In the genomic region with DNA sequence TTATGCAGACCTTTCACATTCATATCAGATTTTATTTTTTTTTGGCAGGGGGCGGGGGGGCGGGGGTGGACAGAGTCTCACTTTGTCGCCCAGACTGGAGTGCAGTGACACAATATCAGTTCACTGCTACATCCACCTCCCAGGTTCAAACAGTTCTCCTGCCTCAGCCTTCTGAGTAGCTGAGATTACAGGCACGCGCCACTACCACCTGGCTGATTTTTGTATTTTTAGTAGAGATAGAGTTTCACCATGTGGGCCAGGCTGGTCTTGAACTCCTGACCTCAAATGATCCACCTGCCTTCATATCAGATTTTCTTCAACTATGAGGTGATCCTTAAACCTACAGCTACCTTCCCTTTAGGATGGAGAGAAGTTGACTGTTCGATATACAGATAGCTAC, we compare ENCODE assay signal across 14 cellular contexts. TPM values are rescaled to one million over a fixed set of nuclear protein-coding genes. Genes with fewer than 3 reads are reported as not detected.
DNase-seq lines count a peak whose midpoint lies in the region; ATAC-seq and TF ChIP-seq lines count a peak whose summit lies in the region.
"Had no signal": no experiment of that assay in that cellular context is flagged by ENCODE, and none has a peak within 500 bp of the region (broad histone marks: within the 10 kb centered on the region; RNA-seq: fewer than 3 reads in every experiment).

No MANE protein-coding gene starts in this region.

- H3K9me2 ChIP-seq in PC-9 (ENCODE audit: insufficient read depth): no peaks in the 10 kb centered on the region

- 0 out of 2 replicates have a peak, but pooled peaks cover 10% of the 10 kb centered on the region for H4K20me1 ChIP-seq in PC-9 (ENCODE audit: insufficient read depth)

- no peak for DNase-seq in T-helper 2 cell treated with Interferon-gamma antibody and Interleukin-4, amounts not matched to agents 5 μg/mL and 100 μg/mL, for 36 hours (ENCODE audit: low spot score)
- DNase-seq in T-helper 2 cell: no peak
- DNase-seq in T-cell: no peak
- no peak for DNase-seq in activated naive CD8-positive, alpha-beta T cell treated with anti-CD3 and anti-CD28 coated beads, Interleukin-2, amount 50 U/mL, for 24 hours
- DNase-seq in psoas muscle: no peak
- DNase-seq in HUDEP-2 (lab: John Stamatoyannopoulos, UW; ENCODE audit: unreplicated experiment in 76 of 76): no peak
- DNase-seq in retina: no peak
- DNase-seq in PC-9: no peak
- DNase-seq: Kasumi-1, NCI-H1105 treated with DMSO at 0.1 percent for 48 hours, NCI-H187 treated with DMSO at 0.1 percent for 48 hours, NCI-H510A, SHP77 treated with DMSO at 0.1 percent for 48 hours had no signal

- H3K9me3 Mint-ChIP-seq in T-helper 2 cell treated with Interferon-gamma antibody and Interleukin-4, amounts not matched to agents 5 μg/mL and 100 μg/mL, for 36 hours: peaks cover 8% of the 10 kb centered on the region
- peaks cover 0 to 2% (median 0%) of the 10 kb centered on the region in 3 donors for H3K9me3 Mint-ChIP-seq in T-cell
- peaks cover 6% of the 10 kb centered on the region for H3K9me3 Mint-ChIP-seq in activated naive CD8-positive, alpha-beta T cell treated with anti-CD3 and anti-CD28 coated beads, Interleukin-2, amount 50 U/mL, for 24 hours

- intact Hi-C loops in psoas muscle (cut with DNase I) (no loop called here), PC-9 (cut with micrococcal nuclease; ENCODE audit: unreplicated experiment) (loop anchor here (10.0 kb wide), 1 partner anchor 67 kb away; no protein-coding TSS in a partner anchor)

- CTCF ChIA-PET in T-cell (lab: Charles Lee): no interaction called here
- CTCF ChIA-PET in PC-9 (lab: Charles Lee): no interaction called here

- TF ChIP-seq CTCF in psoas muscle (IDR thresholded peaks at IDR 0.05) (no peak), PC-9 (conservative IDR thresholded peaks at IDR 0.05) (no peak)

- H3F3A ChIP-seq in PC-9 (ENCODE audit: insufficient read depth, low read depth): no peaks in the 10 kb centered on the region

- H3K27me3 Mint-ChIP-seq in T-helper 2 cell treated with Interferon-gamma antibody and Interleukin-4, amounts not matched to agents 5 μg/mL and 100 μg/mL, for 36 hours (ENCODE audit: low read depth): no peaks in the 10 kb centered on the region
- H3K27me3 Mint-ChIP-seq in T-cell: no peaks in the 10 kb centered on the region
- no peaks in the 10 kb centered on the region for H3K27me3 Mint-ChIP-seq in activated naive CD8-positive, alpha-beta T cell treated with anti-CD3 and anti-CD28 coated beads, Interleukin-2, amount 50 U/mL, for 24 hours

- H3K79me2 ChIP-seq in PC-9 (ENCODE audit: low read depth): peaks cover 64% of the 10 kb centered on the region

- no peak for ATAC-seq in T-cell (replicated peaks in 1 of 4)
- no peak for ATAC-seq in activated naive CD8-positive, alpha-beta T cell treated with anti-CD3 and anti-CD28 coated beads, Interleukin-2, amount 50 U/mL, for 24 hours
- peak in 3 of 4 donors; percentile 32 to 59 (median 48) for ATAC-seq in psoas muscle

- peak overlapping the region; percentile 52 for H3K27ac Mint-ChIP-seq in T-helper 2 cell treated with Interferon-gamma antibody and Interleukin-4, amounts not matched to agents 5 μg/mL and 100 μg/mL, for 36 hours
- H3K27ac Mint-ChIP-seq in T-cell: peak overlapping the region; percentile 23 to 70
- H3K27ac Mint-ChIP-seq in activated naive CD8-positive, alpha-beta T cell treated with anti-CD3 and anti-CD28 coated beads, Interleukin-2, amount 50 U/mL, for 24 hours: peak overlapping the region; percentile 20

- no TSS peak for BruUV-seq in PC-9 (replicated peaks; lab: Mats Ljungman, UMichigan)

- H3K9me3 ChIP-seq in psoas muscle (no peaks in the 10 kb centered on the region), PC-9 (ENCODE audit: insufficient read depth, low read depth) (no peaks in the 10 kb centered on the region; the same call in 1 of the 2 replicates)

- H3K4me2 ChIP-seq in PC-9: no peak overlapping the region
- H3K4me2 ChIP-seq: BLaER1 treated with 17β-estradiol and CSF1 and Interleukin-3, amounts not matched to agents 10 nM and 100 nM had no signal

- H3K4me3 Mint-ChIP-seq in T-helper 2 cell treated with Interferon-gamma antibody and Interleukin-4, amounts not matched to agents 5 μg/mL and 100 μg/mL, for 36 hours: peak overlapping the region; percentile 53
- H3K4me3 Mint-ChIP-seq in T-cell: peak overlapping the region in 1 of 3 donors; percentile 11
- H3K4me3 Mint-ChIP-seq in activated naive CD8-positive, alpha-beta T cell treated with anti-CD3 and anti-CD28 coated beads, Interleukin-2, amount 50 U/mL, for 24 hours: no peak overlapping the region

- peaks cover 87% of the 10 kb centered on the region for H3K36me3 Mint-ChIP-seq in T-helper 2 cell treated with Interferon-gamma antibody and Interleukin-4, amounts not matched to agents 5 μg/mL and 100 μg/mL, for 36 hours (ENCODE audit: low read depth)
- peaks cover 63% of the 10 kb centered on the region for H3K36me3 Mint-ChIP-seq in T-cell
- peaks cover 83% of the 10 kb centered on the region for H3K36me3 Mint-ChIP-seq in activated naive CD8-positive, alpha-beta T cell treated with anti-CD3 and anti-CD28 coated beads, Interleukin-2, amount 50 U/mL, for 24 hours (ENCODE audit: low read depth)

- peaks cover 61% of the 10 kb centered on the region for H3K4me1 Mint-ChIP-seq in T-helper 2 cell treated with Interferon-gamma antibody and Interleukin-4, amounts not matched to agents 5 μg/mL and 100 μg/mL, for 36 hours (ENCODE audit: low read depth)
- peaks cover 66 to 78% (median 70%) of the 10 kb centered on the region in 3 donors for H3K4me1 Mint-ChIP-seq in T-cell
- H3K4me1 Mint-ChIP-seq in activated naive CD8-positive, alpha-beta T cell treated with anti-CD3 and anti-CD28 coated beads, Interleukin-2, amount 50 U/mL, for 24 hours: peaks cover 67% of the 10 kb centered on the region

- 57 to 81% (median 61%) methylated on average over 6 of the region's 6 CpGs for WGBS in psoas muscle, 3 donors

- H2AFZ ChIP-seq in PC-9: no peak overlapping the region

- POLR2A ChIA-PET in T-cell (lab: Charles Lee): interaction anchor here (0.6 to 1.2 kb wide), 2 partner anchors 10 to 32 kb away, joined by 5 to 6 read pairs; no protein-coding TSS in a partner anchor
- POLR2A ChIA-PET in PC-9 (lab: Charles Lee; ENCODE audit: unreplicated experiment): no interaction called here

- H3K27ac ChIP-seq in psoas muscle: no peak overlapping the region
- H3K27ac ChIP-seq in PC-9: no peak overlapping the region
- H3K27ac ChIP-seq: BLaER1 treated with 17β-estradiol and CSF1 and Interleukin-3, amounts not matched to agents 10 nM and 100 nM had no signal

- H3K36me3 ChIP-seq in psoas muscle (ENCODE audit: insufficient read depth in 1 of 2, low read depth in 1 of 2) (peaks cover 0 to 5% of the 10 kb centered on the region in 2 donors), PC-9 (ENCODE audit: low read depth) (peaks cover 19% of the 10 kb centered on the region)

- peaks cover 14% of the 10 kb centered on the region for H3K4me1 ChIP-seq in psoas muscle
- no peaks in the 10 kb centered on the region for H3K4me1 ChIP-seq in PC-9 (replicated peaks; ENCODE audit: insufficient read depth)

- H3K4me3 ChIP-seq in psoas muscle (no peak overlapping the region), PC-9 (no peak overlapping the region)
- H3K4me3 ChIP-seq: BLaER1 treated with 17β-estradiol and CSF1 and Interleukin-3, amounts not matched to agents 10 nM and 100 nM had no signal

- no peaks in the 10 kb centered on the region for H3K27me3 ChIP-seq in psoas muscle (ENCODE audit: insufficient read depth in 3 of 3, low read length in 2 of 3)
- no peaks in the 10 kb centered on the region for H3K27me3 ChIP-seq in PC-9 (ENCODE audit: insufficient read depth, low read depth)
- H3K27me3 ChIP-seq: BLaER1 treated with 17β-estradiol and CSF1 and Interleukin-3, amounts not matched to agents 10 nM and 100 nM had no signal

RNA-seq across cellular contexts. Expression of a gene that starts 8.0 kb away (rescaled TPM):
- total RNA-seq in T-cell: 10 to 100 TPM in 1 of 5 donors, 1 to 10 TPM in 4; 5.7 to 11.4 (median 8.5) TPM
- under 1 TPM; 0.26 to 0.42 (median 0.36) TPM for total RNA-seq in psoas muscle
- polyA plus RNA-seq in psoas muscle: under 1 TPM in 1 of 3 donors, not detected in 2; 0.16 TPM
- total RNA-seq in PC-9 (2021): 1.8 TPM in 2 replicates

Comparison
In these comparisons a context has a peak if more than half of its experiments do, and no peak if none do; other contexts are left out.
1. ATAC-seq: peak in psoas muscle (3 of 4); none in T-cell (0 of 4) and activated naive CD8-positive, alpha-beta T cell treated with anti-CD3 and anti-CD28 coated beads, Interleukin-2, amount 50 U/mL, for 24 hours (single experiment).
2. Peak in every context shown above with its lines, with median percentiles within 50 percentile points of each other: H3K27ac Mint-ChIP-seq.